Comparison of ENCODE assay signal across 16 cellular contexts in genomic region chr6:169638915-169639314, GRCh38.
DNase-seq lines count a peak whose midpoint lies in the region; ATAC-seq and TF ChIP-seq lines count a peak whose summit lies in the region.
"Had no signal": no experiment of that assay in that cellular context is flagged by ENCODE, and none has a peak within 500 bp of the region (broad histone marks: within the 10 kb centered on the region; RNA-seq: fewer than 3 reads in every experiment).

No MANE protein-coding gene starts in this region.

- no peak for TF ChIP-seq CTCF in osteocyte (IDR thresholded peaks at IDR 0.05)

- H3K36me3 Mint-ChIP-seq in osteocyte (ENCODE audit: unreplicated experiment): peaks cover 4% of the 10 kb centered on the region

- no peaks in the 10 kb centered on the region for H3K4me1 Mint-ChIP-seq in stimulated activated naive CD8-positive, alpha-beta T cell treated with anti-CD3 and anti-CD28 coated beads, Interleukin-15, amount 100 ng/mL, for 72 hours
- no peaks in the 10 kb centered on the region for H3K4me1 Mint-ChIP-seq in osteocyte (ENCODE audit: unreplicated experiment)
- H3K4me1 Mint-ChIP-seq: GM23338 had no signal

- peak; percentile 60 for ATAC-seq in stimulated activated naive CD8-positive, alpha-beta T cell treated with anti-CD3 and anti-CD28 coated beads, Interleukin-15, amount 100 ng/mL, for 72 hours
- no peak for ATAC-seq in stimulated activated naive CD8-positive, alpha-beta T cell treated with anti-CD3 and anti-CD28 coated beads, Interleukin-15, Interleukin-2, amounts not matched to agents 100 U/mL and 50 U/mL, for 24 hours
- no peak for ATAC-seq in HG03039 (IDR thresholded peaks at IDR 0.05; ENCODE audit: unreplicated experiment)
- no peak for ATAC-seq in esophagus mucosa
- ATAC-seq: CD8-positive, alpha-beta T cell had no signal

- DNase-seq in stimulated activated naive CD8-positive, alpha-beta T cell treated with anti-CD3 and anti-CD28 coated beads, Interleukin-15, amount 100 ng/mL, for 72 hours: no peak
- DNase-seq in stimulated activated naive CD8-positive, alpha-beta T cell treated with anti-CD3 and anti-CD28 coated beads, Interleukin-15, Interleukin-2, amounts not matched to agents 100 U/mL and 50 U/mL, for 24 hours: no peak
- DNase-seq in islet precursor cell (peak; percentile 38), osteocyte (ENCODE audit: extremely low spot score, unreplicated experiment) (peak; percentile 75), iPS-NIHi7 (ENCODE audit: extremely low spot score) (no peak)
- DNase-seq: DMS53, KG1, NCI-H1105 treated with DMSO at 0.1 percent for 48 hours, NCI-H1694, NCI-H510A, NCI-H748 treated with DMSO at 0.1 percent for 48 hours, SHP77 treated with DMSO at 0.1 percent for 48 hours had no signal

- no peaks in the 10 kb centered on the region for H3K9me3 Mint-ChIP-seq in stimulated activated naive CD8-positive, alpha-beta T cell treated with anti-CD3 and anti-CD28 coated beads, Interleukin-15, amount 100 ng/mL, for 72 hours
- H3K9me3 Mint-ChIP-seq in osteocyte (ENCODE audit: unreplicated experiment): no peaks in the 10 kb centered on the region
- H3K9me3 Mint-ChIP-seq: CD8-positive, alpha-beta T cell; GM23338 had no signal

- no peaks in the 10 kb centered on the region for H3K27me3 Mint-ChIP-seq in stimulated activated naive CD8-positive, alpha-beta T cell treated with anti-CD3 and anti-CD28 coated beads, Interleukin-15, amount 100 ng/mL, for 72 hours
- H3K27me3 Mint-ChIP-seq in osteocyte (ENCODE audit: unreplicated experiment): no peaks in the 10 kb centered on the region

- no peak overlapping the region for H3K27ac Mint-ChIP-seq in stimulated activated naive CD8-positive, alpha-beta T cell treated with anti-CD3 and anti-CD28 coated beads, Interleukin-15, amount 100 ng/mL, for 72 hours
- no peak overlapping the region for H3K27ac Mint-ChIP-seq in osteocyte (ENCODE audit: unreplicated experiment)
- H3K27ac Mint-ChIP-seq: CD8-positive, alpha-beta T cell; GM23338 had no signal

- no peak overlapping the region for H3K4me3 Mint-ChIP-seq in stimulated activated naive CD8-positive, alpha-beta T cell treated with anti-CD3 and anti-CD28 coated beads, Interleukin-15, amount 100 ng/mL, for 72 hours
- no peak overlapping the region for H3K4me3 Mint-ChIP-seq in osteocyte (ENCODE audit: unreplicated experiment)
- H3K4me3 Mint-ChIP-seq: CD8-positive, alpha-beta T cell; GM23338 had no signal

Comparison
In these comparisons a context has a peak if more than half of its experiments do, and no peak if none do; other contexts are left out.
1. DNase-seq: peak in islet precursor cell (single experiment) and osteocyte (single experiment); none in stimulated activated naive CD8-positive, alpha-beta T cell treated with anti-CD3 and anti-CD28 coated beads, Interleukin-15, amount 100 ng/mL, for 72 hours (0 of 2), stimulated activated naive CD8-positive, alpha-beta T cell treated with anti-CD3 and anti-CD28 coated beads, Interleukin-15, Interleukin-2, amounts not matched to agents 100 U/mL and 50 U/mL, for 24 hours (single experiment) and iPS-NIHi7 (single experiment).